10 cellular contexts compared by ENCODE assay signal in the genomic region with DNA sequence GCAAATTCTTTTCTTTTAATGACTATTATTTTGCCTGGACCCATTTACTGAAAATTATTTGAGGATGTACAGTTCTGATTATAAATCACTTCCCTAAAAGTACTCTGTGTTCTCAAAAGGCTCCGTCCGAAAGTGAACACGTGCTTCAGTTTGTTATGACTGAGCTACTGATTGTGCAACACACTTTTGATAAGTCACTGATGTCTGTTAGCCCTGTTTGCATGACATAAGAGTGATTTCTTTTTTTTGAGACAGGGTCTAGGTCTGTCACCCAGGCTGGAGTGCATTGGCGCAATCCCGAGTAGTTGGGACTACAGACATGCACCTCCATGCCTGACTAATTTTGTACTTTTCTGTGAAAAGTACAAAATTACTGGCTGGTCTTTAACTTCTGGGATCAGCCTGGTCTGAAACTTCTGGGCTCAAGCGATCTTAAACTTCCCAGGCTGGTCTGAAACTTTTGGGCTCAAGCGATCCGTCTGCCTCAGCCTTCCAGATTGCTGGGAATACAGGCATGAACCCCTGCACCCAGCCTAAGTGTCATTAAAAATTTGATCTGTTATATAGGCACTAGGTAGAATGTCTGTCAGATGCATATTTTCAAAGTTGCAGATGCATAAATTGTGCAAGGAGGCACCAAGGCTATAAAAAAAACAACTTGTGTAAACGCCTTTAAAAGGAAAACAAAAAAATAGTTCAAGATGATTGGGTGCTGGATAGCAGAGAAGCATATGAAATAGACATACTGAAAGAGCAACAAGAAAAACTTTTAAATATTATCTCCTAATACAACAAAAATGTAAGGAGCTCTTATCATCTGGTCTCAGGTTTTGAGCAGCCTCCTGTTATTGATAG.
DNase-seq lines count a peak whose midpoint lies in the region; ATAC-seq and TF ChIP-seq lines count a peak whose summit lies in the region.
"Had no signal": no experiment of that assay in that cellular context is flagged by ENCODE, and none has a peak within 500 bp of the region (broad histone marks: within the 10 kb centered on the region; RNA-seq: fewer than 3 reads in every experiment).

No MANE protein-coding gene starts in this region.

- intact Hi-C loops in adrenal gland (cut with DNase I), result no loop called here
- intact Hi-C loops in stomach (cut with DNase I; ENCODE audit: low total_unique reads), result no loop called here

- peak overlapping the region; percentile 58 for H3K4me2 ChIP-seq in GM23248 (ENCODE audit: unreplicated experiment)
- H3K4me2 ChIP-seq: PC-9 had no signal

- no peaks in the 10 kb centered on the region; the same call in none of the 2 replicates for H3F3A ChIP-seq in GM23248 (ENCODE audit: insufficient read depth)

- TF ChIP-seq CTCF in adrenal gland (IDR thresholded peaks at IDR 0.05) (no peak), kidney epithelial cell (IDR thresholded peaks at IDR 0.05; ENCODE audit: insufficient read depth, low read length, poor library complexity, severe bottlenecking) (no peak), stomach (IDR thresholded peaks at IDR 0.05) (no peak)

- no peaks in the 10 kb centered on the region for H3K9me3 ChIP-seq in GM23248 (ENCODE audit: low read depth)
- H3K9me3 ChIP-seq in adrenal gland (replicated peaks in 1 of 3), result no peaks in the 10 kb centered on the region
- no peaks in the 10 kb centered on the region for H3K9me3 ChIP-seq in stomach

- H3K27ac ChIP-seq in GM23248 (peak overlapping the region; percentile 45), adrenal gland (peak overlapping the region; percentile 18 to 82 (median 77)), stomach (peak overlapping the region; percentile 41 to 68 (median 57))
- H3K27ac ChIP-seq: PC-9 had no signal

- H3K36me3 ChIP-seq in GM23248 (ENCODE audit: low read depth), result no peaks in the 10 kb centered on the region
- no peaks in the 10 kb centered on the region for H3K36me3 ChIP-seq in adrenal gland (replicated peaks in 1 of 2)
- H3K36me3 ChIP-seq in kidney epithelial cell (ENCODE audit: control insufficient read depth, insufficient read depth, low read length), result no peaks in the 10 kb centered on the region
- H3K36me3 ChIP-seq in stomach, result no peaks in the 10 kb centered on the region

- H3K9ac ChIP-seq in GM23248, result no peak overlapping the region

- no peaks in the 10 kb centered on the region for H4K20me1 ChIP-seq in GM23248 (ENCODE audit: insufficient read depth)

- H2AFZ ChIP-seq in GM23248, result no peak overlapping the region
- H2AFZ ChIP-seq: PC-9 had no signal

- H3K27me3 ChIP-seq in GM23248 (replicated peaks; ENCODE audit: insufficient read depth) (no peaks in the 10 kb centered on the region), adrenal gland (no peaks in the 10 kb centered on the region), kidney epithelial cell (ENCODE audit: control insufficient read depth, insufficient read depth, low read length) (no peaks in the 10 kb centered on the region), stomach (no peaks in the 10 kb centered on the region)

- H3K4me3 ChIP-seq in GM23248 (peak overlapping the region; percentile 14; the same call in 1 of the 2 replicates), adrenal gland (peak overlapping the region in 2 of 4 donors; percentile 6 to 31), kidney epithelial cell (ENCODE audit: low read depth, low read length) (no peak overlapping the region), stomach (no peak overlapping the region)
- H3K4me3 ChIP-seq: PC-9 had no signal

- no peak for TF ChIP-seq POLR2A in adrenal gland (IDR thresholded peaks at IDR 0.05)
- no peak for TF ChIP-seq POLR2A in stomach (IDR thresholded peaks at IDR 0.05)

- no peak for TF ChIP-seq EP300 in stomach (IDR thresholded peaks at IDR 0.05)

- ATAC-seq in HG02763 (IDR thresholded peaks at IDR 0.05; ENCODE audit: unreplicated experiment), result no peak

- 20 to 22% methylated on average over 9 of the region's 9 CpGs for WGBS in GM23248 (ENCODE audit: low coverage in 1 of 2, low lambda C conversion rate in 2 of 2, missing lambda C conversion rate in 2 of 2), 2 experiments
- WGBS in adrenal gland, 4 donors, result 22 to 36% (median 28%) methylated on average over 9 of the region's 9 CpGs
- 54 to 68% (median 58%) methylated on average over 9 of the region's 9 CpGs for WGBS in stomach, 5 donors

- H3K4me1 ChIP-seq in GM23248 (ENCODE audit: insufficient read depth) (peaks cover 20% of the 10 kb centered on the region), adrenal gland (replicated peaks in 1 of 2) (peaks cover 15 to 25% of the 10 kb centered on the region in 2 donors), stomach (peaks cover 3 to 20% (median 11%) of the 10 kb centered on the region in 4 donors)

- H3K79me2 ChIP-seq in GM23248 (ENCODE audit: insufficient read depth), result peaks cover 100% of the 10 kb centered on the region

- DNase-seq in GM23248 (peak; percentile 80), adrenal gland (peak; percentile 48 to 89 (median 67)), kidney epithelial cell (ENCODE audit: low read depth) (peak; percentile 10), stomach (no peak), inferior parietal cortex (ENCODE audit: extremely low spot score) (no peak), NCI-H446 (lab: John Stamatoyannopoulos, UW) (no peak), middle frontal gyrus (ENCODE audit: extremely low spot score, low spot score) (no peak)
- DNase-seq: activated CD4-positive, alpha-beta T cell treated with anti-CD3 and anti-CD28 coated beads, Interleukin-2, amount 50 U/mL, for 48 hours; PC-9 had no signal

- in situ Hi-C loops in GM23248 (cut with MboI), result no loop called here

- no peaks in the 10 kb centered on the region for H3K9me2 ChIP-seq in GM23248 (ENCODE audit: insufficient read depth)

Comparison
In these comparisons a context has a peak if more than half of its experiments do, and no peak if none do; other contexts are left out.
1. DNase-seq: peak in GM23248 (single experiment), adrenal gland (7 of 7) and kidney epithelial cell (single experiment); none in stomach (single experiment), inferior parietal cortex (single experiment), NCI-H446 (0 of 2) and middle frontal gyrus (single experiment).
2. Peak in every context shown above with its lines, with median percentiles within 50 percentile points of each other: H3K27ac ChIP-seq.